ENCODE assay signal across 8 cellular contexts in genomic region chr13:35818577-35819165, GRCh38.
DNase-seq lines count a peak whose midpoint lies in the region; ATAC-seq and TF ChIP-seq lines count a peak whose summit lies in the region.

No MANE protein-coding gene starts in this region.

- intact Hi-C loops in colonic mucosa (cut with DNase I), result no loop called here

- H3K27ac ChIP-seq in colonic mucosa, result no peak overlapping the region

- H3K9me3 Mint-ChIP-seq in activated T-helper 17 cell treated with anti-CD3 and anti-CD28 coated beads, Interleukin-2, amount 50 U/mL, for 72 hours, result no peaks in the 10 kb centered on the region

- ATAC-seq in GM21825 (IDR thresholded peaks at IDR 0.05; ENCODE audit: unreplicated experiment), result no peak
- ATAC-seq in activated T-helper 17 cell treated with anti-CD3 and anti-CD28 coated beads, Interleukin-2, amount 50 U/mL, for 72 hours (replicated peaks), result no peak

- H3K27me3 Mint-ChIP-seq in activated T-helper 17 cell treated with anti-CD3 and anti-CD28 coated beads, Interleukin-2, amount 50 U/mL, for 72 hours, result no peaks in the 10 kb centered on the region

- no peak overlapping the region for H3K4me3 ChIP-seq in AG09309 (ENCODE audit: control insufficient read depth, low read depth, low read length)
- no peak overlapping the region for H3K4me3 ChIP-seq in colonic mucosa

- H3K4me3 Mint-ChIP-seq in activated T-helper 17 cell treated with anti-CD3 and anti-CD28 coated beads, Interleukin-2, amount 50 U/mL, for 72 hours, result no peak overlapping the region

- H3K9ac ChIP-seq in colonic mucosa (ENCODE audit: low read depth in 2 of 2, low read length in 2 of 2), result no peak overlapping the region

- H3K36me3 ChIP-seq in colonic mucosa, result no peaks in the 10 kb centered on the region

- no peaks in the 10 kb centered on the region for H3K4me1 ChIP-seq in colonic mucosa

- DNase-seq in AG09309 (ENCODE audit: low read depth) (peak; percentile 33), GM20000 (ENCODE audit: low spot score) (peak; percentile 26), NCI-H526 treated with DMSO at 0.1 percent for 48 hours (lab: John Stamatoyannopoulos, UW) (peak; percentile 25), colonic mucosa (no peak), midbrain (lab: John Stamatoyannopoulos, UW) (peak; percentile 35), GM19240 (ENCODE audit: insufficient read length, low spot score) (no peak)

- TF ChIP-seq CTCF in AG09309 (IDR thresholded peaks at IDR 0.05; ENCODE audit: control insufficient read depth, insufficient read depth, low read depth, low read length, missing control alignments) (peak; percentile 70), GM20000 (IDR thresholded peaks at IDR 0.05; ENCODE audit: extremely low read depth, missing control alignments) (peak; percentile 32), colonic mucosa (IDR thresholded peaks at IDR 0.05) (peak; percentile 30)

- H3K9me3 ChIP-seq in colonic mucosa, result no peaks in the 10 kb centered on the region

- no peaks in the 10 kb centered on the region for H3K36me3 Mint-ChIP-seq in activated T-helper 17 cell treated with anti-CD3 and anti-CD28 coated beads, Interleukin-2, amount 50 U/mL, for 72 hours (ENCODE audit: low read depth)

- no peaks in the 10 kb centered on the region for H3K4me1 Mint-ChIP-seq in activated T-helper 17 cell treated with anti-CD3 and anti-CD28 coated beads, Interleukin-2, amount 50 U/mL, for 72 hours

- H3K27me3 ChIP-seq in colonic mucosa, result no peaks in the 10 kb centered on the region

- H3K27ac Mint-ChIP-seq in activated T-helper 17 cell treated with anti-CD3 and anti-CD28 coated beads, Interleukin-2, amount 50 U/mL, for 72 hours, result no peak overlapping the region

Comparison
In these comparisons a context has a peak if more than half of its experiments do, and no peak if none do; other contexts are left out.
1. DNase-seq: peak in AG09309 (single experiment), GM20000 (single experiment), NCI-H526 treated with DMSO at 0.1 percent for 48 hours (single experiment) and midbrain (single experiment); none in colonic mucosa (single experiment) and GM19240 (single experiment).
2. Peak in every context shown above with its lines, with median percentiles within 50 percentile points of each other: CTCF ChIP-seq.